ENCODE assay signal across 19 cellular contexts in genomic region chr6:123742626-123743025, GRCh38.
DNase-seq lines count a peak whose midpoint lies in the region; ATAC-seq, FAIRE-seq and TF ChIP-seq lines count a peak whose summit lies in the region.
"Had no signal": no experiment of that assay in that cellular context is flagged by ENCODE, and none has a peak within 500 bp of the region (broad histone marks: within the 10 kb centered on the region; RNA-seq: fewer than 3 reads in every experiment).

No MANE protein-coding gene starts in this region.

- no peaks in the 10 kb centered on the region for H3K9me3 ChIP-seq in SK-N-MC (ENCODE audit: low read depth, low read length)
- H3K9me3 ChIP-seq in K562 (replicated peaks; ENCODE audit: control insufficient read depth, insufficient read depth, low read depth, low read length), result no peaks in the 10 kb centered on the region
- no peaks in the 10 kb centered on the region for H3K9me3 ChIP-seq in stomach
- H3K9me3 ChIP-seq: Peyer's patch had no signal

- no peaks in the 10 kb centered on the region for H3K4me1 ChIP-seq in K562 (replicated peaks in 1 of 2; ENCODE audit: control insufficient read depth in 2 of 2, insufficient read depth in 2 of 2, low read length in 2 of 2)
- H3K4me1 ChIP-seq in stomach, result no peaks in the 10 kb centered on the region
- H3K4me1 ChIP-seq: Peyer's patch had no signal

- no peaks in the 10 kb centered on the region for H4K20me1 ChIP-seq in K562 (replicated peaks; ENCODE audit: control insufficient read depth, insufficient read depth, low read length)

- in situ Hi-C loops in K562 (cut with MboI), result no loop called here

- no peak for FAIRE-seq in K562 (lab: Jason Lieb, UNC)
- FAIRE-seq: H54 had no signal

- no peaks in the 10 kb centered on the region for H3K36me3 ChIP-seq in SK-N-MC (ENCODE audit: insufficient read depth, low read length)
- no peaks in the 10 kb centered on the region for H3K36me3 ChIP-seq in K562 (ENCODE audit: control insufficient read depth, insufficient read depth, low read length)
- H3K36me3 ChIP-seq in stomach, result no peaks in the 10 kb centered on the region
- H3K36me3 ChIP-seq: Peyer's patch had no signal

- no peak overlapping the region for H3K4me2 ChIP-seq in K562 (ENCODE audit: insufficient read depth, low read length)
- H3K4me2 ChIP-seq: KMS-11 had no signal

- H3K27ac ChIP-seq in SK-N-MC, result peak overlapping the region; percentile 80; the same call in 1 of the 2 replicates
- no peak overlapping the region for H3K27ac ChIP-seq in K562 (ENCODE audit: extremely low read depth, low read depth, low read length)
- no peak overlapping the region for H3K27ac ChIP-seq in stomach
- H3K27ac ChIP-seq: KMS-11, Peyer's patch had no signal

- TF ChIP-seq CTCF in K562 (IDR thresholded peaks at IDR 0.05 in 2 of 3, conservative IDR thresholded peaks at IDR 0.05 in 1 of 3; ENCODE audit: insufficient read depth in 2 of 3, low read depth in 1 of 3, low read length in 3 of 3) (no peak), stomach (IDR thresholded peaks at IDR 0.05) (no peak)

- H3K27me3 ChIP-seq in K562 (ENCODE audit: control insufficient read depth in 2 of 2, insufficient read depth in 2 of 2, low read length in 2 of 2) (no peaks in the 10 kb centered on the region), stomach (no peaks in the 10 kb centered on the region)
- H3K27me3 ChIP-seq: Peyer's patch had no signal

- intact Hi-C loops in K562 (cut with micrococcal nuclease) (no loop called here), stomach (cut with DNase I; ENCODE audit: low total_unique reads) (no loop called here)

- no TSS peak for BruUV-seq in K562 (replicated peaks; lab: Mats Ljungman, UMichigan)

- TF ChIP-seq POLR2A in K562 (conservative IDR thresholded peaks at IDR 0.05), result no peak
- TF ChIP-seq POLR2A in stomach (IDR thresholded peaks at IDR 0.05), result no peak

- H3K9ac ChIP-seq in SK-N-MC (ENCODE audit: insufficient read length) (no peak overlapping the region), K562 (ENCODE audit: insufficient read depth in 1 of 2, low read depth in 2 of 2, low read length in 2 of 2) (no peak overlapping the region)
- H3K9ac ChIP-seq: KMS-11 had no signal

- POLR2A ChIA-PET in K562 (lab: Yijun Ruan, JAX), result no interaction called here

- peak overlapping the region; percentile 23 for H3K4me3 ChIP-seq in SK-N-MC
- no peak overlapping the region for H3K4me3 ChIP-seq in K562
- no peak overlapping the region for H3K4me3 ChIP-seq in stomach
- H3K4me3 ChIP-seq: Peyer's patch had no signal

- DNase-seq in SK-N-MC (ENCODE audit: low read depth, low spot score), result peak; percentile 24
- no peak for DNase-seq in K562 (ENCODE audit: extremely low read depth in 1 of 4, low spot score in 3 of 4)
- DNase-seq in inferior parietal cortex (ENCODE audit: extremely low spot score), result peak; percentile 23
- no peak for DNase-seq in stomach
- no peak for DNase-seq in NCI-H524 (lab: John Stamatoyannopoulos, UW)
- DNase-seq in SW480 (ENCODE audit: low spot score), result no peak
- DNase-seq: ACHN; AML-193; DMS79 treated with DMSO at 0.1 percent for 48 hours; MV-4-11; NCI-H1417; NCI-H187 treated with DMSO at 0.1 percent for 48 hours; NCI-H345; NCI-H69; NK-92 treated with Interleukin-12 subunit alpha and Interleukin-12 subunit beta, amount 100 ng/mL, for 24 hours; Peyer's patch had no signal

- no peak overlapping the region for H2AFZ ChIP-seq in K562 (ENCODE audit: low read depth, low read length)

- H3K79me2 ChIP-seq in K562 (ENCODE audit: control insufficient read depth, insufficient read depth, low read length), result no peaks in the 10 kb centered on the region

- ATAC-seq in K562, result no peak
- ATAC-seq in GM21360 (IDR thresholded peaks at IDR 0.05; ENCODE audit: unreplicated experiment), result no peak

- CTCF ChIA-PET in K562 (lab: Yijun Ruan, JAX; ENCODE audit: low intra/inter-chr PET ratio), result no interaction called here

- no peaks in the 10 kb centered on the region for H3K9me1 ChIP-seq in K562 (ENCODE audit: control insufficient read depth, insufficient read depth, low read length)

- TF ChIP-seq EP300 in K562 (IDR thresholded peaks at IDR 0.05; ENCODE audit: low read length), result no peak
- no peak for TF ChIP-seq EP300 in stomach (IDR thresholded peaks at IDR 0.05)

- no peak for TF ChIP-seq RAD21 in K562 (CRISPR knock-in tag; conservative IDR thresholded peaks at IDR 0.05 in 1 of 2, IDR thresholded peaks at IDR 0.05 in 1 of 2)

TF ChIP-seq in K562, 482 proteins besides CTCF, POLR2A, EP300 and RAD21:
- no peak for TF ChIP-seq ZNF75A (CRISPR knock-in tag; IDR thresholded peaks at IDR 0.05)
- TF ChIP-seq RFX1 (IDR thresholded peaks at IDR 0.05), result peak; percentile 24; the same call in 1 of the 2 replicates
TF ChIP-seq in K562: peak in this region for 1.

Comparison
In these comparisons a context has a peak if more than half of its experiments do, and no peak if none do; other contexts are left out.
1. DNase-seq: peak in SK-N-MC (single experiment) and inferior parietal cortex (single experiment); none in K562 (0 of 4), stomach (single experiment), NCI-H524 (0 of 2) and SW480 (single experiment).